In genomic region chr12:95385646-95386045, GRCh38 we compare ENCODE assay signal across 13 cellular contexts.
DNase-seq lines count a peak whose midpoint lies in the region; ATAC-seq, FAIRE-seq and TF ChIP-seq lines count a peak whose summit lies in the region.
"Had no signal": no experiment of that assay in that cellular context is flagged by ENCODE, and none has a peak within 500 bp of the region (broad histone marks: within the 10 kb centered on the region; RNA-seq: fewer than 3 reads in every experiment).

No MANE protein-coding gene starts in this region.

- 3% methylated on average over 5 of the region's 5 CpGs for whole genome bisulfite sequencing in K562 (ENCODE audit: insufficient coverage, low coverage, missing lambda C conversion rate)
- WGBS in hepatocyte (ENCODE audit: low lambda C conversion rate, missing lambda C conversion rate), result 64% methylated on average over 5 of the region's 5 CpGs

- no peak for DNase-seq in GM23338 (ENCODE audit: low spot score)
- DNase-seq in K562 (ENCODE audit: extremely low read depth in 1 of 4, low spot score in 3 of 4), result peak in 1 of 4 experiments; percentile 21
- DNase-seq in hepatocyte (ENCODE audit: low spot score), result no peak
- DNase-seq in stromal cell of bone marrow (ENCODE audit: low read depth), result peak; percentile 56
- no peak for DNase-seq in Caco-2
- DNase-seq in NCI-H1092 treated with DMSO at 0.1 percent for 48 hours (lab: John Stamatoyannopoulos, UW), result no peak
- no peak for DNase-seq in DMS153 (lab: John Stamatoyannopoulos, UW)
- no peak for DNase-seq in HTR-8/SVneo (ENCODE audit: insufficient read length, low spot score)
- DNase-seq: activated CD8-positive, alpha-beta T cell treated with anti-CD3 and anti-CD28 coated beads, Interleukin-2, amount 10 ng/mL, durations not matched to agents 7 days and 5 days; DMS53; spleen; stimulated activated naive CD4-positive, alpha-beta T cell treated with Interleukin-2 at 50 U/mL for 16 hours had no signal

- no peaks in the 10 kb centered on the region for H4K20me1 ChIP-seq in GM23338 (replicated peaks; ENCODE audit: insufficient read depth)
- no peaks in the 10 kb centered on the region for H4K20me1 ChIP-seq in K562 (replicated peaks; ENCODE audit: control insufficient read depth, insufficient read depth, low read length)
- H4K20me1 ChIP-seq in hepatocyte (ENCODE audit: insufficient read depth, poor library complexity, severe bottlenecking), result no peaks in the 10 kb centered on the region

- TF ChIP-seq RAD21 in K562 (CRISPR knock-in tag; conservative IDR thresholded peaks at IDR 0.05 in 1 of 2, IDR thresholded peaks at IDR 0.05 in 1 of 2), result no peak

- intact Hi-C loops in K562 (cut with micrococcal nuclease) (no loop called here), Caco-2 (cut with micrococcal nuclease; ENCODE audit: unreplicated experiment) (no loop called here)

- H3K4me2 ChIP-seq in GM23338 (no peak overlapping the region), K562 (ENCODE audit: insufficient read depth, low read length) (peak overlapping the region; percentile 29; the same call in 1 of the 2 replicates), hepatocyte (peak overlapping the region; percentile 58)

- H3K4me1 ChIP-seq in GM23338 (ENCODE audit: insufficient read depth) (peaks cover 8% of the 10 kb centered on the region; the same call in 1 of the 2 replicates), K562 (replicated peaks in 1 of 2; ENCODE audit: control insufficient read depth in 2 of 2, insufficient read depth in 2 of 2, low read length in 2 of 2) (peaks cover 0 to 7% of the 10 kb centered on the region in 2 experiments; a peak in 2 of 5 replicates), hepatocyte (ENCODE audit: insufficient read depth) (no peaks in the 10 kb centered on the region), Caco-2 (peaks cover 7% of the 10 kb centered on the region; the same call in 1 of the 2 replicates)
- H3K4me1 ChIP-seq: spleen had no signal

- peak overlapping the region; percentile 83 for H2AFZ ChIP-seq in GM23338
- H2AFZ ChIP-seq in K562 (ENCODE audit: low read depth, low read length), result peak overlapping the region; percentile 49
- H2AFZ ChIP-seq in hepatocyte, result no peak overlapping the region

- no peaks in the 10 kb centered on the region for H3K9me1 ChIP-seq in K562 (ENCODE audit: control insufficient read depth, insufficient read depth, low read length)

- BruUV-seq in K562 (replicated peaks; lab: Mats Ljungman, UMichigan), result no TSS peak
- no TSS peak for BruUV-seq in Caco-2 (replicated peaks; lab: Mats Ljungman, UMichigan)

- CTCF ChIA-PET in K562 (lab: Yijun Ruan, JAX; ENCODE audit: low intra/inter-chr PET ratio), result no interaction called here
- CTCF ChIA-PET in Caco-2 (lab: Charles Lee), result no interaction called here

- no peaks in the 10 kb centered on the region for H3K9me2 ChIP-seq in GM23338 (ENCODE audit: insufficient read depth)
- no peaks in the 10 kb centered on the region for H3K9me2 ChIP-seq in hepatocyte (replicated peaks; ENCODE audit: insufficient read depth)

- H3K9me3 ChIP-seq in K562 (replicated peaks; ENCODE audit: control insufficient read depth, insufficient read depth, low read depth, low read length) (no peaks in the 10 kb centered on the region), hepatocyte (ENCODE audit: low read depth) (no peaks in the 10 kb centered on the region), Caco-2 (no peaks in the 10 kb centered on the region)
- H3K9me3 ChIP-seq: spleen had no signal

- in situ Hi-C loops in K562 (cut with MboI), result no loop called here

- H3K9me3 Mint-ChIP-seq in GM23338 (peaks cover 5% of the 10 kb centered on the region), Caco-2 (ENCODE audit: unreplicated experiment) (no peaks in the 10 kb centered on the region)

- no peaks in the 10 kb centered on the region for H3K27me3 ChIP-seq in GM23338 (ENCODE audit: insufficient read depth)
- H3K27me3 ChIP-seq in K562 (ENCODE audit: control insufficient read depth in 2 of 2, insufficient read depth in 2 of 2, low read length in 2 of 2), result no peaks in the 10 kb centered on the region; a peak in 1 of 5 replicates
- no peaks in the 10 kb centered on the region for H3K27me3 ChIP-seq in hepatocyte
- H3K27me3 ChIP-seq in Caco-2 (replicated peaks; ENCODE audit: control insufficient read depth, insufficient read depth, low read length), result no peaks in the 10 kb centered on the region
- H3K27me3 ChIP-seq: brain microvascular endothelial cell, spleen had no signal

- FAIRE-seq in K562 (lab: Jason Lieb, UNC), result no peak
- FAIRE-seq in HTR-8/SVneo (lab: Jason Lieb, UNC), result no peak

- H3K27ac Mint-ChIP-seq in GM23338 (no peak overlapping the region), Caco-2 (ENCODE audit: unreplicated experiment) (no peak overlapping the region)
- H3K27ac Mint-ChIP-seq: activated CD8-positive, alpha-beta T cell treated with anti-CD3 and anti-CD28 coated beads, Interleukin-2, amount 10 ng/mL, durations not matched to agents 7 days and 5 days had no signal

- ATAC-seq in GM23338, result no peak
- ATAC-seq in K562, result peak; percentile 65
- ATAC-seq: activated CD8-positive, alpha-beta T cell treated with anti-CD3 and anti-CD28 coated beads, Interleukin-2, amount 10 ng/mL, durations not matched to agents 7 days and 5 days had no signal

- H3K27ac ChIP-seq in GM23338 (ENCODE audit: low read depth) (no peak overlapping the region), K562 (ENCODE audit: extremely low read depth, low read depth, low read length) (no peak overlapping the region), hepatocyte (peak overlapping the region; percentile 74)
- H3K27ac ChIP-seq: brain microvascular endothelial cell had no signal

- no peak for TF ChIP-seq POLR2A in K562 (conservative IDR thresholded peaks at IDR 0.05)

- peaks cover 1% of the 10 kb centered on the region for H3K27me3 Mint-ChIP-seq in GM23338 (ENCODE audit: insufficient read depth, low read depth, poor library complexity)
- H3K27me3 Mint-ChIP-seq in Caco-2 (ENCODE audit: insufficient read depth, unreplicated experiment), result no peaks in the 10 kb centered on the region

- no peak overlapping the region; a peak in 1 of 4 replicates for H3K9ac ChIP-seq in K562 (ENCODE audit: insufficient read depth in 1 of 2, low read depth in 2 of 2, low read length in 2 of 2)

- no peak overlapping the region for H3K4me3 Mint-ChIP-seq in GM23338
- H3K4me3 Mint-ChIP-seq in Caco-2 (ENCODE audit: unreplicated experiment), result no peak overlapping the region
- H3K4me3 Mint-ChIP-seq: activated CD8-positive, alpha-beta T cell treated with anti-CD3 and anti-CD28 coated beads, Interleukin-2, amount 10 ng/mL, durations not matched to agents 7 days and 5 days had no signal

- H3K79me2 ChIP-seq in GM23338 (replicated peaks; ENCODE audit: insufficient read depth) (no peaks in the 10 kb centered on the region), K562 (ENCODE audit: control insufficient read depth, insufficient read depth, low read length) (no peaks in the 10 kb centered on the region), hepatocyte (no peaks in the 10 kb centered on the region)

- TF ChIP-seq CTCF in GM23338 (conservative IDR thresholded peaks at IDR 0.05; ENCODE audit: low read depth in 2 of 2) (no peak), K562 (IDR thresholded peaks at IDR 0.05 in 2 of 3, conservative IDR thresholded peaks at IDR 0.05 in 1 of 3; ENCODE audit: insufficient read depth in 2 of 3, low read depth in 1 of 3, low read length in 3 of 3) (no peak), hepatocyte (IDR thresholded peaks at IDR 0.05; ENCODE audit: poor library complexity) (no peak), Caco-2 (IDR thresholded peaks at IDR 0.05; ENCODE audit: insufficient read depth in 1 of 2, low read depth in 1 of 2, low read length in 1 of 2, severe bottlenecking in 1 of 2, unreplicated experiment in 1 of 2) (no peak)

- H3K36me3 ChIP-seq in GM23338 (ENCODE audit: insufficient read depth) (no peaks in the 10 kb centered on the region), K562 (ENCODE audit: control insufficient read depth, insufficient read depth, low read length) (no peaks in the 10 kb centered on the region), hepatocyte (replicated peaks; ENCODE audit: insufficient read depth, low read depth) (no peaks in the 10 kb centered on the region), Caco-2 (ENCODE audit: control insufficient read depth, insufficient read depth, low read length) (no peaks in the 10 kb centered on the region)
- H3K36me3 ChIP-seq: brain microvascular endothelial cell, spleen had no signal

- no peak for TF ChIP-seq EP300 in K562 (IDR thresholded peaks at IDR 0.05; ENCODE audit: low read length)

- POLR2A ChIA-PET in K562 (lab: Yijun Ruan, JAX) (interaction anchor here (0.5 to 1.3 kb wide), 2 partner anchors 18 to 180 kb away, joined by 6 read pairs; no protein-coding TSS in a partner anchor), Caco-2 (lab: Charles Lee) (no interaction called here)

- H3F3A ChIP-seq in GM23338 (replicated peaks; ENCODE audit: low read depth), result no peaks in the 10 kb centered on the region

- no peak overlapping the region for H3K4me3 ChIP-seq in GM23338
- H3K4me3 ChIP-seq in K562, result no peak overlapping the region
- no peak overlapping the region for H3K4me3 ChIP-seq in hepatocyte
- no peak overlapping the region for H3K4me3 ChIP-seq in Caco-2 (ENCODE audit: low read depth, low read length)

- no peaks in the 10 kb centered on the region for H3K4me1 Mint-ChIP-seq in GM23338
- peaks cover 8% of the 10 kb centered on the region for H3K4me1 Mint-ChIP-seq in Caco-2 (ENCODE audit: low read depth, unreplicated experiment)

- H3K36me3 Mint-ChIP-seq in GM23338 (ENCODE audit: low read depth) (no peaks in the 10 kb centered on the region; the same call in 2 of the 3 replicates), Caco-2 (ENCODE audit: insufficient read depth, unreplicated experiment) (no peaks in the 10 kb centered on the region)

TF ChIP-seq in GM23338, 12 proteins besides CTCF, POLR2A, EP300 and RAD21 (continues in another document):
- TF ChIP-seq ETS1 (IDR thresholded peaks at IDR 0.05), result no peak

TF ChIP-seq in K562, 482 proteins besides CTCF, POLR2A, EP300 and RAD21 (continues in another document):
- TF ChIP-seq CHAMP1 (IDR thresholded peaks at IDR 0.05), result no peak
